Comparison of ENCODE assay signal across 15 cellular contexts in the genomic region with DNA sequence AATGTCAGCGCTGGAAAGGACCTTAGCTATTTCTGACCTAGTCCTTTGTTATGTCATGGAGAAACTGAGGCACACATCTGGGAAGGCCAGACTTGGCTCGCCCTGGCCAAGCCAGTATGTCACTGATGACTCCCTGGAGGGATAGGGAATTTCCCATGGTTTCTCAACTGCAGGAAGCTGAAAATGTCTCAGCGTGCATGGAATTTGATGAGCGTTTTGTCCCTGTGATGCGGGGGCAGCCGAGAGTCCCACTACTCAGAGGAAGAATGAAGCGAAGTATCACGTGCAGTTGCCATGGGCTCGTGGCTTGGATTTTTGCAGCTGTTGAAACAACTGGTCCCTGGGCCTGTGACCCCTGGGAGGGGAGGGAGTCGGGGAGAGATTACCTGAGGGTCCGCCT. TPM values are rescaled to one million over a fixed set of nuclear protein-coding genes. Genes with fewer than 3 reads are reported as not detected.
A peak's percentile ranks its signal among the peaks of the same experiment; 100 is the strongest.
DNase-seq lines count a peak whose midpoint lies in the region; ATAC-seq and TF ChIP-seq lines count a peak whose summit lies in the region.
"Had no signal": no experiment of that assay in that cellular context is flagged by ENCODE, and none has a peak within 500 bp of the region (broad histone marks: within the 10 kb centered on the region; RNA-seq: fewer than 3 reads in every experiment).

No MANE protein-coding gene starts in this region.

- DNase-seq in heart left ventricle (peak in 3 of 5 donors; percentile 24 to 41 (median 26)), left ventricle myocardium superior (no peak), astrocyte of the hippocampus (ENCODE audit: low read depth, low spot score) (peak; percentile 26), hepatic stellate cell (ENCODE audit: low spot score) (peak; percentile 83), iPS-NIHi11 (ENCODE audit: low spot score) (no peak)
- no peak for DNase-seq in activated T-cell treated with anti-CD3 and anti-CD28 coated beads, Interleukin-2, amount 50 U/mL, for 1 hour
- no peak for DNase-seq in activated naive CD4-positive, alpha-beta T cell treated with Interleukin-2 at 50 U/mL for 16 hours
- DNase-seq: activated CD4-positive, CD25-positive, alpha-beta regulatory T cell; DND-41; effector CD8-positive, alpha-beta T cell; left lung; NCI-H2171; stimulated activated CD4-positive, alpha-beta T cell treated with anti-CD3 and anti-CD28 coated beads, Interleukin-12 subunit alpha, Interleukin-12 subunit beta, amount 100 ng/mL, for 4 hours; thyroid gland had no signal

- TF ChIP-seq POLR2A in heart left ventricle (IDR thresholded peaks at IDR 0.05) = no peak

- WGBS in heart left ventricle, 4 donors = 47 to 59% (median 49%) methylated on average over 11 of the region's 11 CpGs

- intact Hi-C loops in heart left ventricle (cut with DNase I) (loop anchor here in 1 of 10 donors (10.0 kb wide), 1 partner anchor 51 kb away; no protein-coding TSS in a partner anchor), left ventricle myocardium superior (cut with micrococcal nuclease) (no loop called here)

- H3K9me3 ChIP-seq in heart left ventricle = no peaks in the 10 kb centered on the region
- H3K9me3 ChIP-seq: left lung, thyroid gland had no signal

- ATAC-seq in heart left ventricle (peak in 3 of 4 donors; percentile 31 to 72 (median 58)), left ventricle myocardium superior (no peak), GM19395 (IDR thresholded peaks at IDR 0.05; ENCODE audit: unreplicated experiment) (no peak)
- ATAC-seq: left lung had no signal

- no peak for TF ChIP-seq CTCF in heart left ventricle (IDR thresholded peaks at IDR 0.05)

- H3K36me3 ChIP-seq in heart left ventricle = peaks cover 0 to 18% (median 4%) of the 10 kb centered on the region in 9 donors
- H3K36me3 ChIP-seq: thyroid gland had no signal

- H3K4me3 ChIP-seq in heart left ventricle = no peak overlapping the region
- H3K4me3 ChIP-seq: left lung, thyroid gland had no signal

- peak overlapping the region in 1 of 12 donors; percentile 34 for H3K27ac ChIP-seq in heart left ventricle
- H3K27ac ChIP-seq: left lung, thyroid gland had no signal

- no peaks in the 10 kb centered on the region for H3K27me3 ChIP-seq in heart left ventricle
- H3K27me3 ChIP-seq: left lung, thyroid gland had no signal

- peaks cover 0 to 9% (median 0%) of the 10 kb centered on the region in 12 donors for H3K4me1 ChIP-seq in heart left ventricle
- H3K4me1 ChIP-seq: left lung, thyroid gland had no signal

RNA-seq across cellular contexts. Expression of a gene that starts 44.8 kb away (rescaled TPM):
- 10 to 100 TPM in 3 of 9 donors, 1 to 10 TPM in 6; 4.2 to 17.7 (median 9.0) TPM for total RNA-seq in heart left ventricle
- 1 to 10 TPM; 5.9 to 9.6 TPM for polyA plus RNA-seq in heart left ventricle
- 6.9 TPM for total RNA-seq in left ventricle myocardium superior

Comparison
In these comparisons a context has a peak if more than half of its experiments do, and no peak if none do; other contexts are left out.
1. ATAC-seq: peak in heart left ventricle (3 of 4); none in left ventricle myocardium superior (single experiment) and GM19395 (single experiment).
2. DNase-seq: peak in heart left ventricle (3 of 5), astrocyte of the hippocampus (single experiment) and hepatic stellate cell (single experiment); none in left ventricle myocardium superior (single experiment), activated T-cell treated with anti-CD3 and anti-CD28 coated beads, Interleukin-2, amount 50 U/mL, for 1 hour (single experiment), iPS-NIHi11 (single experiment) and activated naive CD4-positive, alpha-beta T cell treated with Interleukin-2 at 50 U/mL for 16 hours (single experiment).